ENCODE assay signal across 8 cellular contexts in the genomic region with DNA sequence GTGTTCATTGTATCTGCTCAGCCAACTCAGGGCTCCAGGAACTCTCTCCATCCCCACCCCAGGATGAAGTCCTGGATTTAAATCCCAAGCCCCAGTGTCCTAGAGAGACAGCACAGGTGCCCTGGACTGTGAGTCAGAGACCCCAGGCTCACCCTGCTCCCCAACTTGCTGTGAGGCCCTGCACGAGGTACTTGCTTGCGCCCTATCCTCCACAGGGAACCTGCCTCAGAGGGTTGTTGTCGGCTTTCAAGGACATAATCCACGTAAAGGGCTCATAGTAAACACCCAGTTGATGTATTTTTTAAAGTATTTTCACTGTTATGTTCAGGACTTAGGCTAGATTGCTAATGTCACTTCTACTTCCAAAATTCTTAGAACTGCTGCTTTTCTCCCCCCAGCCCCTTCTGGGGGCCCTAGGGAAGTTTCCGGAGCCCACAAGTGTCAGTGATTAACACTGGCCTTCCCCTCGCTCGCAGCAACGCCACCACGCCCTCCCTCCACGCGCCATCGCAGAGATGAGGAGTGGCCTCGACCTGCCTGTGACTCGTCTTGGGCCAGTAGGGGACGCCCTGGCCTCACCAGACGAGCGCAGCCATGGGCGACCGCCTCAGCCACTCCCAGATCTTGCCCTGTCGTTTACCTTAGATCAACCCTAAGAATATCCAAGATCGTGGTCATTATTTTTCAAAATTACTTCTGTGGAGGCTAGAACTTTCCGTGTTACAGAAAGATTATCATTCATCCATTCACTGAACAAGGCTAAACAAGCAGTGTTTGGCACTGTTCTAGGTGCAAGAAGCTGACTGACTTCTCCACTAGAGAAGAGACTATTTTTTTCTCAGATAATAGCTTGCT. TPM values are rescaled to one million over a fixed set of nuclear protein-coding genes. Genes with fewer than 3 reads are reported as not detected.
DNase-seq lines count a peak whose midpoint lies in the region; ATAC-seq, FAIRE-seq and TF ChIP-seq lines count a peak whose summit lies in the region.

No MANE protein-coding gene starts in this region.

- peak overlapping the region in 1 of 2 donors; percentile 1 for H3K4me3 ChIP-seq in CD4-positive, alpha-beta memory T cell (ENCODE audit: low read length in 2 of 2)
- H3K4me3 ChIP-seq in mucosa of descending colon: no peak overlapping the region

- peak; percentile 70 to 82 (median 75) for DNase-seq in CD4-positive, alpha-beta memory T cell
- DNase-seq in NCI-H774 (lab: John Stamatoyannopoulos, UW) (peak; percentile 79), mucosa of descending colon (peak; percentile 93 to 96 (median 95))
- peak; percentile 63 to 64 for DNase-seq in activated CD8-positive, alpha-beta memory T cell treated with anti-CD3 and anti-CD28 coated beads for 1 hour (ENCODE audit: extremely low read depth in 1 of 2, low read depth in 1 of 2)
- peak; percentile 82 to 85 for DNase-seq in stimulated activated CD8-positive, alpha-beta memory T cell treated with anti-CD3 and anti-CD28 coated beads, Interleukin-2, amount 100 ng/mL, for 48 hours (ENCODE audit: low read depth in 2 of 2)

- POLR2A ChIA-PET in CD4-positive, alpha-beta memory T cell (lab: Charles Lee; ENCODE audit: partially characterized antibody): interaction anchor here (0.9 to 1.4 kb wide), 4 partner anchors 53 to 229 kb away, joined by 4 to 7 read pairs (median 6); no protein-coding TSS in a partner anchor

- H3K4me1 ChIP-seq in CD4-positive, alpha-beta memory T cell (ENCODE audit: insufficient read depth, low read length): peaks cover 55% of the 10 kb centered on the region
- H3K4me1 ChIP-seq in mucosa of descending colon (ENCODE audit: low read depth): peaks cover 38% of the 10 kb centered on the region

- H3K4me1 Mint-ChIP-seq in CD4-positive, alpha-beta memory T cell: peaks cover 36 to 61% (median 41%) of the 10 kb centered on the region in 4 donors

- H3K27ac Mint-ChIP-seq in CD4-positive, alpha-beta memory T cell: peak overlapping the region in 6 of 7 donors; percentile 47 to 91 (median 73)

- H3K4me3 Mint-ChIP-seq in CD4-positive, alpha-beta memory T cell: peak overlapping the region; percentile 1 to 73 (median 46)

- no peaks in the 10 kb centered on the region for H3K27me3 Mint-ChIP-seq in CD4-positive, alpha-beta memory T cell

- TF ChIP-seq CTCF in mucosa of descending colon (IDR thresholded peaks at IDR 0.05): peak; percentile 89

- H3K27ac ChIP-seq in CD4-positive, alpha-beta memory T cell (ENCODE audit: low read depth, low read length): peak overlapping the region; percentile 24

- CTCF ChIA-PET in CD4-positive, alpha-beta memory T cell (lab: Charles Lee; ENCODE audit: partially characterized antibody): interaction anchor here (0.8 to 6.4 kb wide), 32 partner anchors 8 to 293 kb away, joined by 3 to 178 read pairs (median 4); a partner anchor contains a TSS

- H3K27me3 ChIP-seq in CD4-positive, alpha-beta memory T cell (ENCODE audit: insufficient read depth, low read length): no peaks in the 10 kb centered on the region

- peak; percentile 65 for ATAC-seq in GM19438 (IDR thresholded peaks at IDR 0.05; ENCODE audit: low read depth, unreplicated experiment)
- peak; percentile 48 for ATAC-seq in HG03558 (IDR thresholded peaks at IDR 0.05; ENCODE audit: extremely low read depth, unreplicated experiment)
- ATAC-seq in mucosa of descending colon: peak; percentile 90

- no peaks in the 10 kb centered on the region for H3K36me3 ChIP-seq in CD4-positive, alpha-beta memory T cell (ENCODE audit: insufficient read depth, low read length)
- H3K36me3 ChIP-seq in mucosa of descending colon (ENCODE audit: low read depth): no peaks in the 10 kb centered on the region

- no peaks in the 10 kb centered on the region for H3K36me3 Mint-ChIP-seq in CD4-positive, alpha-beta memory T cell

- no peaks in the 10 kb centered on the region for H3K9me3 Mint-ChIP-seq in CD4-positive, alpha-beta memory T cell

- peak; percentile 31 for FAIRE-seq in endometrium (lab: Jason Lieb, UNC)

- no peaks in the 10 kb centered on the region for H3K9me3 ChIP-seq in CD4-positive, alpha-beta memory T cell (ENCODE audit: control insufficient read depth in 1 of 2, low read length in 2 of 2)
- H3K9me3 ChIP-seq in mucosa of descending colon: no peaks in the 10 kb centered on the region

- intact Hi-C loops in CD4-positive, alpha-beta memory T cell (cut with micrococcal nuclease): loop anchor here (1.0 kb wide), 2 partner anchors 172 to 229 kb away; no protein-coding TSS in a partner anchor
- intact Hi-C loops in mucosa of descending colon (cut with DNase I, micrococcal nuclease): loop anchor here (5.0 to 10.0 kb wide), 3 partner anchors 60 to 227 kb away; a partner anchor contains a TSS

RNA-seq across cellular contexts. Expression of a gene that starts 6.0 kb away (rescaled TPM):
- 100 to 1,000 TPM; 118 to 120 TPM for total RNA-seq in CD4-positive, alpha-beta memory T cell
- polyA plus RNA-seq in CD4-positive, alpha-beta memory T cell: 1,000 to 10,000 TPM in 1 of 2 donors, 100 to 1,000 TPM in 1; 773 to 1,035 TPM
- total RNA-seq in mucosa of descending colon: 100 to 1,000 TPM; 131 to 154 (median 142) TPM
